Comparison of ENCODE assay signal across 14 cellular contexts in genomic region chr19:1514295-1514661, GRCh38. TPM values are rescaled to one million over a fixed set of nuclear protein-coding genes. Genes with fewer than 3 reads are reported as not detected.
"Had no signal": no experiment of that assay in that cellular context is flagged by ENCODE, and none has a peak within 500 bp of the region (broad histone marks: within the 10 kb centered on the region; RNA-seq: fewer than 3 reads in every experiment).

No MANE protein-coding gene starts in this region.

- FAIRE-seq: bronchial epithelial cell, colon, endothelial cell of umbilical vein, frontal cortex, keratinocyte had no signal

- H3K27me3 Mint-ChIP-seq: activated naive CD4-positive, alpha-beta T cell treated with anti-CD3 and anti-CD28 coated beads, Interleukin-2, amount 50 U/mL, for 24 hours had no signal

- H3K36me3 Mint-ChIP-seq: activated naive CD4-positive, alpha-beta T cell treated with anti-CD3 and anti-CD28 coated beads, Interleukin-2, amount 50 U/mL, for 24 hours had no signal

- H3K36me3 ChIP-seq: sigmoid colon had no signal

- DNase-seq: anterior cingulate cortex, sigmoid colon had no signal

- H3K9me3 ChIP-seq: sigmoid colon had no signal

- H3K9me3 Mint-ChIP-seq: activated naive CD4-positive, alpha-beta T cell treated with anti-CD3 and anti-CD28 coated beads, Interleukin-2, amount 50 U/mL, for 24 hours; stimulated activated naive CD8-positive, alpha-beta T cell treated with anti-CD3 and anti-CD28 coated beads, Interleukin-15, Interleukin-2, amounts not matched to agents 100 ng/mL and 50 ng/mL, for 24 hours had no signal

- H3K4me3 Mint-ChIP-seq: activated naive CD4-positive, alpha-beta T cell treated with anti-CD3 and anti-CD28 coated beads, Interleukin-2, amount 50 U/mL, for 24 hours; stimulated activated naive CD8-positive, alpha-beta T cell treated with anti-CD3 and anti-CD28 coated beads, Interleukin-15, Interleukin-2, amounts not matched to agents 100 ng/mL and 50 ng/mL, for 24 hours had no signal

- H3K27ac Mint-ChIP-seq: activated naive CD4-positive, alpha-beta T cell treated with anti-CD3 and anti-CD28 coated beads, Interleukin-2, amount 50 U/mL, for 24 hours; nephron; stimulated activated naive CD8-positive, alpha-beta T cell treated with anti-CD3 and anti-CD28 coated beads, Interleukin-15, Interleukin-2, amounts not matched to agents 100 ng/mL and 50 ng/mL, for 24 hours had no signal

RNA-seq across cellular contexts. Expression of gene ADAMTSL5, which starts 1.5 kb away (rescaled TPM):
- total RNA-seq: endothelial cell of umbilical vein had no signal

RNA-seq across cellular contexts. Expression of gene PLK5, which starts 9.6 kb away (rescaled TPM):
- total RNA-seq: bronchial epithelial cell, endothelial cell of umbilical vein, frontal cortex, left ventricle myocardium superior, omental fat pad, pulmonary artery endothelial cell, ureter had no signal
- polyA plus RNA-seq: endothelial cell of umbilical vein had no signal
